In genomic region chr1:204446413-204447111, GRCh38 we compare ENCODE assay signal across 1 cellular context.
TF ChIP-seq lines count a peak whose summit lies in the region.

No MANE protein-coding gene starts in this region.

TF ChIP-seq in HEK293, 187 proteins besides CTCF, POLR2A, EP300 and RAD21 (continued from another document):
- TF ChIP-seq, protein P1, sequence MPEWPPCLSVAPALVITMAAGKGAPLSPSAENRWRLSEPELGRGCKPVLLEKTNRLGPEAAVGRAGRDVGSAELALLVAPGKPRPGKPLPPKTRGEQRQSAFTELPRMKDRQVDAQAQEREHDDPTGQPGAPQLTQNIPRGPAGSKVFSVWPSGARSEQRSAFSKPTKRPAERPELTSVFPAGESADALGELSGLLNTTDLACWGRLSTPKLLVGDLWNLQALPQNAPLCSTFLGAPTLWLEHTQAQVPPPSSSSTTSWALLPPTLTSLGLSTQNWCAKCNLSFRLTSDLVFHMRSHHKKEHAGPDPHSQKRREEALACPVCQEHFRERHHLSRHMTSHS (tag by site-specific recombination; IDR thresholded peaks at IDR 0.05), result no peak
- TF ChIP-seq ZNF362 (tag by site-specific recombination; IDR thresholded peaks at IDR 0.05) (no peak), KLF1 (tag by site-specific recombination; IDR thresholded peaks at IDR 0.05) (no peak), ZIC2 (tag by site-specific recombination; IDR thresholded peaks at IDR 0.05) (peak; percentile 64), ZEB2 (tag by site-specific recombination; IDR thresholded peaks at IDR 0.05) (0 out of 2 replicates have a peak, but pooled peaks have one; percentile 16), MZF1 (tag by site-specific recombination; IDR thresholded peaks at IDR 0.05; ENCODE audit: borderline replicate concordance) (no peak), ZSCAN4 (tag by site-specific recombination; IDR thresholded peaks at IDR 0.05) (no peak), ZBTB1 (tag by site-specific recombination; IDR thresholded peaks at IDR 0.05) (no peak), ZNF660 (tag by site-specific recombination; IDR thresholded peaks at IDR 0.05) (no peak), ZNF768 (tag by site-specific recombination; IDR thresholded peaks at IDR 0.05) (no peak), ZBTB7A (tag by site-specific recombination; IDR thresholded peaks at IDR 0.05; ENCODE audit: low read depth) (no peak), ZSCAN5A (tag by site-specific recombination; IDR thresholded peaks at IDR 0.05) (no peak), ZNF830 (tag by site-specific recombination; IDR thresholded peaks at IDR 0.05; ENCODE audit: low read depth) (no peak), ZNF16 (tag by site-specific recombination; IDR thresholded peaks at IDR 0.05; ENCODE audit: low read depth) (no peak), ZNF521 (tag by site-specific recombination; IDR thresholded peaks at IDR 0.05) (no peak), ZNF560 (tag by site-specific recombination; IDR thresholded peaks at IDR 0.05; ENCODE audit: borderline replicate concordance) (no peak)
TF ChIP-seq in HEK293: peak in this region for 25.
